Comparison of ENCODE assay signal across 2 cellular contexts in genomic region chr17:75885860-75886259, GRCh38.
TF ChIP-seq lines count a peak whose summit lies in the region.

No MANE protein-coding gene starts in this region.

TF ChIP-seq in HEK293, 187 proteins besides CTCF, POLR2A, EP300 and RAD21:
- TF ChIP-seq ZFHX2 (tag by site-specific recombination; conservative IDR thresholded peaks at IDR 0.05), result peak; percentile 56

TF ChIP-seq in K562, 482 proteins besides CTCF, POLR2A, EP300 and RAD21:
- TF ChIP-seq ZNF431 (CRISPR knock-in tag; IDR thresholded peaks at IDR 0.05) (peak; percentile 78; the same call in 1 of the 2 replicates), CBFA2T3 (IDR thresholded peaks at IDR 0.05) (peak; percentile 46; the same call in 1 of the 2 replicates), MNT (conservative IDR thresholded peaks at IDR 0.05) (peak in 1 of 2 experiments; percentile 45; a peak in 1 of 4 replicates), ZNF143 (CRISPR knock-in tag; IDR thresholded peaks at IDR 0.05) (peak; percentile 32; the same call in 1 of the 2 replicates), USF1 (CRISPR knock-in tag; IDR thresholded peaks at IDR 0.05) (peak; percentile 65), CHD2 (IDR thresholded peaks at IDR 0.05; ENCODE audit: low read depth, low read length) (peak; percentile 65), CC2D1A (IDR thresholded peaks at IDR 0.05) (peak; percentile 23; the same call in 1 of the 2 replicates)
